18 cellular contexts compared by ENCODE assay signal in genomic region chr10:15720635-15721310, GRCh38. TPM values are rescaled to one million over a fixed set of nuclear protein-coding genes. Genes with fewer than 3 reads are reported as not detected.
"Had no signal": no experiment of that assay in that cellular context is flagged by ENCODE, and none has a peak within 500 bp of the region (broad histone marks: within the 10 kb centered on the region; RNA-seq: fewer than 3 reads in every experiment).

No MANE protein-coding gene starts in this region.

- H3K9me3 ChIP-seq: colonic mucosa, pancreas, sigmoid colon, testis, upper lobe of right lung had no signal

- H3K4me1 Mint-ChIP-seq: activated B cell treated with CpG ODN at 0.5 μM for 24 hours; activated naive CD8-positive, alpha-beta T cell treated with anti-CD3 and anti-CD28 coated beads, Interleukin-2, amount 10 ng/mL, durations not matched to agents 7 days and 5 days; stimulated activated memory B cell treated with anti-CD40 and anti-IgM and Interleukin-4, amounts not matched to agents 10 μg/mL and 1 μg/mL and 100 μg/mL, for 72 hours had no signal

- DNase-seq: activated B cell treated with CpG ODN at 0.5 μM for 24 hours; activated CD4-positive, alpha-beta memory T cell treated with anti-CD3 and anti-CD28 coated beads for 36 hours; activated CD4-positive, alpha-beta T cell treated with anti-CD3 and anti-CD28 coated beads for 4 hours; activated naive CD4-positive, alpha-beta T cell treated with Interleukin-2 at 50 U/mL for 16 hours; activated naive CD8-positive, alpha-beta T cell treated with anti-CD3 and anti-CD28 coated beads, Interleukin-2, amount 10 ng/mL, durations not matched to agents 7 days and 5 days; foreskin melanocyte; midbrain; pancreas; sigmoid colon; stimulated activated CD4-positive, alpha-beta T cell treated with anti-CD3 and anti-CD28 coated beads, Interleukin-4, amount 100 ng/mL, for 24 hours; upper lobe of right lung had no signal

- H3K9me3 Mint-ChIP-seq: activated B cell treated with CpG ODN at 0.5 μM for 24 hours; activated CD4-positive, alpha-beta memory T cell treated with anti-CD3 and anti-CD28 coated beads for 36 hours; activated naive CD8-positive, alpha-beta T cell treated with anti-CD3 and anti-CD28 coated beads, Interleukin-2, amount 10 ng/mL, durations not matched to agents 7 days and 5 days; activated T-helper 2 cell treated with anti-CD3 and anti-CD28 coated beads, Interferon-gamma antibody, Interleukin-2, Interleukin-4, amounts not matched to agents 10 μg/mL and 5 μg/mL and 100 μg/mL, durations not matched to agents 14 hours and 24 hours and 36 hours; central memory CD8-positive, alpha-beta T cell; stimulated activated memory B cell treated with anti-CD40 and anti-IgM and Interleukin-4, amounts not matched to agents 10 μg/mL and 1 μg/mL and 100 μg/mL, for 72 hours; T-helper 2 cell treated with Interferon-gamma antibody and Interleukin-4, amounts not matched to agents 5 μg/mL and 100 μg/mL, for 36 hours had no signal

- H3K27ac Mint-ChIP-seq: activated B cell treated with CpG ODN at 0.5 μM for 24 hours; activated CD4-positive, alpha-beta memory T cell treated with anti-CD3 and anti-CD28 coated beads for 36 hours; activated naive CD8-positive, alpha-beta T cell treated with anti-CD3 and anti-CD28 coated beads, Interleukin-2, amount 10 ng/mL, durations not matched to agents 7 days and 5 days; activated T-helper 2 cell treated with anti-CD3 and anti-CD28 coated beads, Interferon-gamma antibody, Interleukin-2, Interleukin-4, amounts not matched to agents 10 μg/mL and 5 μg/mL and 100 μg/mL, durations not matched to agents 14 hours and 24 hours and 36 hours; stimulated activated memory B cell treated with anti-CD40 and anti-IgM and Interleukin-4, amounts not matched to agents 10 μg/mL and 1 μg/mL and 100 μg/mL, for 72 hours; T-helper 2 cell treated with Interferon-gamma antibody and Interleukin-4, amounts not matched to agents 5 μg/mL and 100 μg/mL, for 36 hours had no signal

- H3K36me3 ChIP-seq: colonic mucosa, pancreas, sigmoid colon, upper lobe of right lung had no signal

- H3K4me1 ChIP-seq: colonic mucosa, pancreas, upper lobe of right lung had no signal

- H3K4me3 Mint-ChIP-seq: activated B cell treated with CpG ODN at 0.5 μM for 24 hours; activated CD4-positive, alpha-beta memory T cell treated with anti-CD3 and anti-CD28 coated beads for 36 hours; activated naive CD8-positive, alpha-beta T cell treated with anti-CD3 and anti-CD28 coated beads, Interleukin-2, amount 10 ng/mL, durations not matched to agents 7 days and 5 days; central memory CD8-positive, alpha-beta T cell; stimulated activated memory B cell treated with anti-CD40 and anti-IgM and Interleukin-4, amounts not matched to agents 10 μg/mL and 1 μg/mL and 100 μg/mL, for 72 hours; T-helper 2 cell treated with Interferon-gamma antibody and Interleukin-4, amounts not matched to agents 5 μg/mL and 100 μg/mL, for 36 hours had no signal

- H3K27me3 ChIP-seq: testis had no signal

- ATAC-seq: stimulated activated memory B cell treated with anti-CD40 and anti-IgM and Interleukin-4, amounts not matched to agents 10 μg/mL and 1 μg/mL and 100 μg/mL, for 72 hours had no signal

- H3K27ac ChIP-seq: colonic mucosa, pancreas, testis, upper lobe of right lung had no signal

- H3K36me3 Mint-ChIP-seq: activated CD4-positive, alpha-beta memory T cell treated with anti-CD3 and anti-CD28 coated beads for 36 hours; activated naive CD8-positive, alpha-beta T cell treated with anti-CD3 and anti-CD28 coated beads, Interleukin-2, amount 10 ng/mL, durations not matched to agents 7 days and 5 days; stimulated activated memory B cell treated with anti-CD40 and anti-IgM and Interleukin-4, amounts not matched to agents 10 μg/mL and 1 μg/mL and 100 μg/mL, for 72 hours had no signal

RNA-seq across cellular contexts. Expression of gene ITGA8, which starts 1.1 kb away (rescaled TPM):
- total RNA-seq: activated B cell treated with CpG ODN at 0.5 μM for 24 hours; activated CD4-positive, alpha-beta memory T cell treated with anti-CD3 and anti-CD28 coated beads for 36 hours; activated naive CD8-positive, alpha-beta T cell treated with anti-CD3 and anti-CD28 coated beads, Interleukin-2, amount 10 ng/mL, durations not matched to agents 7 days and 5 days; activated T-helper 2 cell treated with anti-CD3 and anti-CD28 coated beads, Interferon-gamma antibody, Interleukin-2, Interleukin-4, amounts not matched to agents 10 μg/mL and 5 μg/mL and 100 μg/mL, durations not matched to agents 14 hours and 24 hours and 36 hours had no signal
- polyA plus RNA-seq: keratinocyte had no signal
